ENCODE assay signal across 1 cellular context in the genomic region with DNA sequence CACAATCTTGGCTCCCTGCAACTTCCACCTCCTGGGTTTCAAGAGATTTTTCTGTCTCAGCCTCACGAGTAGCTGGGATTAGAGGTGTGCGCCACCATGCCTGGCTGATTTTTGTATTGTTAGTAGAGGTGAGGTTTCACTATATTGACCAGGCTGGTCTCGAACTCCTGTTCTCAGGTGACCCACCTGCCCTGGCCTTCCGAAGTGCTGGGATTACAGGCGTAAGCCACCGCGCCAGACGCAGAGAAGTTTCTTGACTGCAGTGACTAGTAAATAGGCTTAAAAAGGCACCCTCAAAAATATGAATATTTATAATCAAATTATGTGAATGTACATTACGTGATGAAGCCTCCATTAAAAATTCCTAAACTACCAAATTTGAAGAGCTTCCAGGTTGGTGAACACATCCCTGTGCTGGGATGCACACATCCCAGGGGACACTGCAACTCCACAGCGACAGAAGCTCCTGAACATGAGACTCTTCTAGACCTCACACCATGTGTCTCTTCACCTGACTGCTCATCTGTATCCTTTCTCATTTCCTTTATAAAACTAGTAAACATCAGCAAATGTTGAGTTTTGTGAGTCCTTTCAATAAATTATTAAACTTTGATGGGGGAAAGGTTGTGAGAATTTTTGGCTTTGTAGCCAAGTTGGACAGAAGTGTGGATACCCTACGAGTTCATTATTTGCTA.
A peak's percentile ranks its signal among the peaks of the same experiment; 100 is the strongest.
TF ChIP-seq lines count a peak whose summit lies in the region.

No MANE protein-coding gene starts in this region.

TF ChIP-seq in GM12878, 131 proteins besides CTCF, POLR2A, EP300 and RAD21:
- TF ChIP-seq DPF2 (IDR thresholded peaks at IDR 0.05) (no peak), MEF2B (IDR thresholded peaks at IDR 0.05; ENCODE audit: partially characterized antibody, poor library complexity, severe bottlenecking) (peak; percentile 92), RAD51 (IDR thresholded peaks at IDR 0.05) (peak; percentile 34; the same call in 1 of the 2 replicates), ZNF274 (IDR thresholded peaks at IDR 0.05; ENCODE audit: insufficient read depth, insufficient read length) (no peak), SP1 (IDR thresholded peaks at IDR 0.05; ENCODE audit: low read depth, low read length) (no peak), TBL1XR1 (IDR thresholded peaks at IDR 0.05; ENCODE audit: low read depth, low read length) (no peak), ATF7 (IDR thresholded peaks at IDR 0.05; ENCODE audit: low read depth) (0 out of 2 replicates have a peak, but pooled peaks have one; percentile 13)
- TF ChIP-seq, protein P1, sequence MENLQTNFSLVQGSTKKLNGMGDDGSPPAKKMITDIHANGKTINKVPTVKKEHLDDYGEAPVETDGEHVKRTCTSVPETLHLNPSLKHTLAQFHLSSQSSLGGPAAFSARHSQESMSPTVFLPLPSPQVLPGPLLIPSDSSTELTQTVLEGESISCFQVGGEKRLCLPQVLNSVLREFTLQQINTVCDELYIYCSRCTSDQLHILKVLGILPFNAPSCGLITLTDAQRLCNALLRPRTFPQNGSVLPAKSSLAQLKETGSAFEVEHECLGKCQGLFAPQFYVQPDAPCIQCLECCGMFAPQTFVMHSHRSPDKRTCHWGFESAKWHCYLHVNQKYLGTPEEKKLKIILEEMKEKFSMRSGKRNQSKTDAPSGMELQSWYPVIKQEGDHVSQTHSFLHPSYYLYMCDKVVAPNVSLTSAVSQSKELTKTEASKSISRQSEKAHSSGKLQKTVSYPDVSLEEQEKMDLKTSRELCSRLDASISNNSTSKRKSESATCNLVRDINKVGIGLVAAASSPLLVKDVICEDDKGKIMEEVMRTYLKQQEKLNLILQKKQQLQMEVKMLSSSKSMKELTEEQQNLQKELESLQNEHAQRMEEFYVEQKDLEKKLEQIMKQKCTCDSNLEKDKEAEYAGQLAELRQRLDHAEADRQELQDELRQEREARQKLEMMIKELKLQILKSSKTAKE (IDR thresholded peaks at IDR 0.05; ENCODE audit: low read depth, poor library complexity, severe bottlenecking) = peak; percentile 5
